Comparison of ENCODE assay signal across 21 cellular contexts in genomic region chr1:25055961-25056360, GRCh38.
DNase-seq lines count a peak whose midpoint lies in the region; ATAC-seq, FAIRE-seq and TF ChIP-seq lines count a peak whose summit lies in the region.
"Had no signal": no experiment of that assay in that cellular context is flagged by ENCODE, and none has a peak within 500 bp of the region (broad histone marks: within the 10 kb centered on the region; RNA-seq: fewer than 3 reads in every experiment).

No MANE protein-coding gene starts in this region.

- no peaks in the 10 kb centered on the region for H4K20me1 ChIP-seq in IMR-90 (ENCODE audit: insufficient read depth, low read length)
- peaks cover 11% of the 10 kb centered on the region; the same call in 1 of the 2 replicates for H4K20me1 ChIP-seq in K562 (replicated peaks; ENCODE audit: control insufficient read depth, insufficient read depth, low read length)
- H4K20me1 ChIP-seq: BLaER1 had no signal

- no peak overlapping the region for H3K23ac ChIP-seq in IMR-90 (ENCODE audit: low read depth, low read length)

- H3K27me3 ChIP-seq in IMR-90 (ENCODE audit: control insufficient read depth, insufficient read depth, low read length) (peaks cover 66% of the 10 kb centered on the region), K562 (ENCODE audit: control insufficient read depth in 2 of 2, insufficient read depth in 2 of 2, low read length in 2 of 2) (peaks cover 45 to 57% of the 10 kb centered on the region in 2 experiments), upper lobe of right lung (peaks cover 6% of the 10 kb centered on the region)
- H3K27me3 ChIP-seq: BLaER1 had no signal

- TF ChIP-seq RAD21 in IMR-90 (IDR thresholded peaks at IDR 0.05; ENCODE audit: low read length) (no peak), K562 (CRISPR knock-in tag; conservative IDR thresholded peaks at IDR 0.05 in 1 of 2, IDR thresholded peaks at IDR 0.05 in 1 of 2) (no peak)

- no peak overlapping the region for H4K5ac ChIP-seq in IMR-90 (ENCODE audit: low read depth, low read length)

- H2AK9ac ChIP-seq in IMR-90 (replicated peaks; ENCODE audit: low read depth, low read length, poor library complexity), result no peak overlapping the region

- in situ Hi-C loops in IMR-90 (cut with MboI; ENCODE audit: low sequenced_read_pairs), result no loop called here
- in situ Hi-C loops in K562 (cut with MboI), result no loop called here

- no peak overlapping the region for H4K91ac ChIP-seq in IMR-90 (ENCODE audit: insufficient read depth, low read depth, low read length)

- no peak overlapping the region for H2BK20ac ChIP-seq in IMR-90 (ENCODE audit: low read depth, low read length)

- WGBS in IMR-90 (ENCODE audit: extremely low coverage in 2 of 2, insufficient read length in 1 of 2), 2 experiments, result no CpG with 5 or more reads among the region's 5 CpGs
- 4% methylated on average over 5 of the region's 5 CpGs for WGBS in K562 (ENCODE audit: insufficient coverage, low coverage, missing lambda C conversion rate)

- TF ChIP-seq CTCF in IMR-90 (conservative IDR thresholded peaks at IDR 0.05; ENCODE audit: low read depth, low read length) (no peak), K562 (IDR thresholded peaks at IDR 0.05 in 2 of 3, conservative IDR thresholded peaks at IDR 0.05 in 1 of 3; ENCODE audit: insufficient read depth in 2 of 3, low read depth in 1 of 3, low read length in 3 of 3) (no peak), upper lobe of right lung (IDR thresholded peaks at IDR 0.05) (no peak)

- H3K4me1 ChIP-seq in IMR-90 (ENCODE audit: control insufficient read depth, insufficient read depth, low read length) (no peaks in the 10 kb centered on the region), K562 (replicated peaks in 1 of 2; ENCODE audit: control insufficient read depth in 2 of 2, insufficient read depth in 2 of 2, low read length in 2 of 2) (peaks cover 0 to 3% of the 10 kb centered on the region in 2 experiments; a peak in 1 of 5 replicates), upper lobe of right lung (no peaks in the 10 kb centered on the region)

- H3K4me1 Mint-ChIP-seq in natural killer cell treated with Interleukin-12 subunit alpha and Interleukin-12 subunit beta and Interleukin-15 and Interleukin-18, amount 100 ng/mL, for 72 hours (ENCODE audit: low read depth in 2 of 2), result peaks cover 6 to 11% of the 10 kb centered on the region in 2 donors

- peak overlapping the region; percentile 39 for H2AFZ ChIP-seq in IMR-90 (replicated peaks; ENCODE audit: low read length, poor library complexity)
- no peak overlapping the region for H2AFZ ChIP-seq in K562 (ENCODE audit: low read depth, low read length)

- no peak overlapping the region for H2BK5ac ChIP-seq in IMR-90 (ENCODE audit: low read depth, low read length, poor library complexity, severe bottlenecking)

- no peaks in the 10 kb centered on the region for H3K79me1 ChIP-seq in IMR-90 (ENCODE audit: low read depth in 1 of 2, low read length in 2 of 2)

- no peak overlapping the region for H3K56ac ChIP-seq in IMR-90 (ENCODE audit: extremely low read depth, insufficient read depth, low read length)

- no peak for TF ChIP-seq EP300 in K562 (IDR thresholded peaks at IDR 0.05; ENCODE audit: low read length)

- intact Hi-C loops in IMR-90 (cut with micrococcal nuclease) (no loop called here), K562 (cut with micrococcal nuclease) (no loop called here), upper lobe of right lung (cut with DNase I) (no loop called here)

- H3K18ac ChIP-seq in IMR-90 (ENCODE audit: low read depth, low read length), result no peak overlapping the region

- BruUV-seq in IMR-90 (replicated peaks; lab: Mats Ljungman, UMichigan) (no TSS peak), K562 (replicated peaks; lab: Mats Ljungman, UMichigan) (no TSS peak)

- H3K36me3 ChIP-seq in IMR-90 (ENCODE audit: control insufficient read depth, insufficient read depth, low read length) (no peaks in the 10 kb centered on the region), K562 (ENCODE audit: control insufficient read depth, insufficient read depth, low read length) (no peaks in the 10 kb centered on the region), upper lobe of right lung (no peaks in the 10 kb centered on the region)
- H3K36me3 ChIP-seq: BLaER1 had no signal

- no peak for FAIRE-seq in K562 (lab: Jason Lieb, UNC)
- FAIRE-seq: GM12878 had no signal

- H3K27ac Mint-ChIP-seq in natural killer cell treated with Interleukin-12 subunit alpha and Interleukin-12 subunit beta and Interleukin-15 and Interleukin-18, amount 100 ng/mL, for 72 hours, result peak overlapping the region; percentile 58 to 60
- H3K27ac Mint-ChIP-seq: GM23338 had no signal

- H3K14ac ChIP-seq in IMR-90 (replicated peaks; ENCODE audit: low read depth, low read length), result no peak overlapping the region

- no peaks in the 10 kb centered on the region for H3K9me3 Mint-ChIP-seq in natural killer cell treated with Interleukin-12 subunit alpha and Interleukin-12 subunit beta and Interleukin-15 and Interleukin-18, amount 100 ng/mL, for 72 hours
- H3K9me3 Mint-ChIP-seq: CD4-positive, alpha-beta memory T cell; GM23338 had no signal

- no peak for DNase-seq in IMR-90
- DNase-seq in K562 (ENCODE audit: extremely low read depth in 1 of 4, low spot score in 3 of 4), result no peak
- DNase-seq in natural killer cell treated with Interleukin-12 subunit alpha and Interleukin-12 subunit beta and Interleukin-15 and Interleukin-18, amount 100 ng/mL, for 72 hours (ENCODE audit: low spot score), result no peak
- DNase-seq in upper lobe of right lung, result no peak
- no peak for DNase-seq in T-helper 9 cell
- DNase-seq in effector CD8-positive, alpha-beta T cell (lab: John Stamatoyannopoulos, UW), result no peak
- DNase-seq: CD4-positive, alpha-beta memory T cell; DND-41; HCEC 1CT; KBM-7; MM.1S; NCI-H1048; NCI-H1417 treated with DMSO at 0.1 percent for 48 hours; NCI-H187; NCI-H446; NCI-H526 had no signal

- no peak overlapping the region for H3K4me2 ChIP-seq in IMR-90 (ENCODE audit: low read depth, low read length)
- H3K4me2 ChIP-seq in K562 (ENCODE audit: insufficient read depth, low read length), result no peak overlapping the region
- H3K4me2 ChIP-seq: BLaER1, GM23338 had no signal

- no peaks in the 10 kb centered on the region for H3K79me2 ChIP-seq in K562 (ENCODE audit: control insufficient read depth, insufficient read depth, low read length)

- no peak overlapping the region for H2AK5ac ChIP-seq in IMR-90 (ENCODE audit: low read depth, low read length)

- no peak overlapping the region for H2BK120ac ChIP-seq in IMR-90 (ENCODE audit: low read depth, low read length)

- no peak overlapping the region for H2BK15ac ChIP-seq in IMR-90 (ENCODE audit: low read depth, low read length)

- H3K9me1 ChIP-seq in IMR-90 (ENCODE audit: insufficient read depth, low read length), result no peaks in the 10 kb centered on the region; the same call in 1 of the 2 replicates
- no peaks in the 10 kb centered on the region for H3K9me1 ChIP-seq in K562 (ENCODE audit: control insufficient read depth, insufficient read depth, low read length)

- peaks cover 19 to 20% of the 10 kb centered on the region in 2 donors for H3K27me3 Mint-ChIP-seq in natural killer cell treated with Interleukin-12 subunit alpha and Interleukin-12 subunit beta and Interleukin-15 and Interleukin-18, amount 100 ng/mL, for 72 hours

- no peak for TF ChIP-seq POLR2A in IMR-90 (IDR thresholded peaks at IDR 0.05; ENCODE audit: low read depth, low read length)
- no peak for TF ChIP-seq POLR2A in K562 (conservative IDR thresholded peaks at IDR 0.05)

- POLR2A ChIA-PET in IMR-90 (lab: Charles Lee; ENCODE audit: unreplicated experiment), result no interaction called here
- POLR2A ChIA-PET in K562 (lab: Yijun Ruan, JAX), result interaction anchor here (0.6 kb wide), 2 partner anchors 34 to 143 kb away, joined by 3 read pairs; no protein-coding TSS in a partner anchor

- no peak overlapping the region for H3K4ac ChIP-seq in IMR-90 (ENCODE audit: low read depth, low read length)

- no peak overlapping the region for H4K8ac ChIP-seq in IMR-90 (ENCODE audit: low read depth in 2 of 2, low read length in 2 of 2)

- ATAC-seq in IMR-90 (ENCODE audit: low read depth), result no peak
- peak; percentile 35; the same call in 2 of the 3 replicates for ATAC-seq in K562
- no peak for ATAC-seq in natural killer cell treated with Interleukin-12 subunit alpha and Interleukin-12 subunit beta and Interleukin-15 and Interleukin-18, amount 100 ng/mL, for 72 hours
- ATAC-seq in upper lobe of right lung, result peak; percentile 30
- no peak for ATAC-seq in GM18907 (IDR thresholded peaks at IDR 0.05; ENCODE audit: unreplicated experiment)
- ATAC-seq: GM12878, Right ventricle myocardium inferior had no signal

- no peak overlapping the region for H3K4me3 Mint-ChIP-seq in natural killer cell treated with Interleukin-12 subunit alpha and Interleukin-12 subunit beta and Interleukin-15 and Interleukin-18, amount 100 ng/mL, for 72 hours
- H3K4me3 Mint-ChIP-seq: CD4-positive, alpha-beta memory T cell; GM23338 had no signal

- H3K9me3 ChIP-seq in IMR-90 (ENCODE audit: control insufficient read depth, insufficient read depth, low read length) (no peaks in the 10 kb centered on the region), K562 (replicated peaks; ENCODE audit: control insufficient read depth, insufficient read depth, low read depth, low read length) (no peaks in the 10 kb centered on the region), upper lobe of right lung (no peaks in the 10 kb centered on the region)
- H3K9me3 ChIP-seq: BLaER1 had no signal

- CTCF ChIA-PET in IMR-90 (lab: Yijun Ruan, JAX), result no interaction called here
- CTCF ChIA-PET in K562 (lab: Yijun Ruan, JAX; ENCODE audit: low intra/inter-chr PET ratio), result no interaction called here

- H3K4me3 ChIP-seq in IMR-90 (ENCODE audit: insufficient read depth, low read depth, low read length), result no peak overlapping the region
- H3K4me3 ChIP-seq in K562, result no peak overlapping the region
- no peak overlapping the region for H3K4me3 ChIP-seq in upper lobe of right lung
- H3K4me3 ChIP-seq: BLaER1, GM12878, GM23338 had no signal

- no peaks in the 10 kb centered on the region for H3K36me3 Mint-ChIP-seq in natural killer cell treated with Interleukin-12 subunit alpha and Interleukin-12 subunit beta and Interleukin-15 and Interleukin-18, amount 100 ng/mL, for 72 hours
- H3K36me3 Mint-ChIP-seq: CD4-positive, alpha-beta memory T cell had no signal

- no peak overlapping the region for H3K27ac ChIP-seq in IMR-90 (ENCODE audit: insufficient read depth, low read length)
- H3K27ac ChIP-seq in K562 (ENCODE audit: extremely low read depth, low read depth, low read length), result no peak overlapping the region
- H3K27ac ChIP-seq in upper lobe of right lung, result no peak overlapping the region
- H3K27ac ChIP-seq: BLaER1 had no signal

- dilution Hi-C loops in IMR-90 (cut with HindIII; ENCODE audit: low sequenced_read_pairs, unreplicated experiment), result no loop called here

- H3K9ac ChIP-seq in IMR-90 (ENCODE audit: low read depth, low read length) (no peak overlapping the region), K562 (ENCODE audit: insufficient read depth in 1 of 2, low read depth in 2 of 2, low read length in 2 of 2) (peak overlapping the region in 1 of 2 experiments; percentile 42; a peak in 1 of 4 replicates)
- H3K9ac ChIP-seq: BLaER1 had no signal

TF ChIP-seq in K562, 482 proteins besides CTCF, POLR2A, EP300 and RAD21 (continues in another document):
- TF ChIP-seq ZNF507 (tag; conservative IDR thresholded peaks at IDR 0.05) (no peak), EGR1 (conservative IDR thresholded peaks at IDR 0.05) (no peak), SAP30 (IDR thresholded peaks at IDR 0.05; ENCODE audit: borderline replicate concordance, insufficient read depth, low read depth, low read length, poor library complexity, severe bottlenecking) (no peak)

Comparison
In these comparisons a context has a peak if more than half of its experiments do, and no peak if none do; other contexts are left out.
1. ATAC-seq: peak in K562 (single experiment) and upper lobe of right lung (single experiment); none in IMR-90 (single experiment), natural killer cell treated with Interleukin-12 subunit alpha and Interleukin-12 subunit beta and Interleukin-15 and Interleukin-18, amount 100 ng/mL, for 72 hours (0 of 2) and GM18907 (single experiment).